17 cellular contexts compared by ENCODE assay signal in the genomic region with DNA sequence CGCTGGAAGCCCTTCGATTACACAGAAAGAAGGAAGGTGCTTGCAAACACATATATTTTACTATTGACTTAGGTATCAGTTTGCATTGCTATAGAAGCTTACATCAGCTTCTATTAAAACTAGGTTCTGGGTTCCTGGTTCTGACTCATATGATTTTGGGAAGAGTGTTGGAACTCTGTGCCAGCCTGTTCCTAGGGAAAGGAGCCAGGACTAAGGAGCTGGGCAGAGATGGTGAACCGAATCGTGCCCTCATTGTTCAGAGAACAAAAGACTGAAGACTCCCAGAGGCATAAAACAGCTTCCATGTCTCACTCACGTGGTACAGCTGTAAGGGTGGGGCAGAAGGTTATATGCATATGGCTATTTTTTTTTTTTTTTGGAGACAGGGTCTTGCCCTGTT.
"Had no signal": no experiment of that assay in that cellular context is flagged by ENCODE, and none has a peak within 500 bp of the region (broad histone marks: within the 10 kb centered on the region; RNA-seq: fewer than 3 reads in every experiment).

No MANE protein-coding gene starts in this region.

- H3K27ac Mint-ChIP-seq: activated naive CD8-positive, alpha-beta T cell; endodermal cell; nephron had no signal

- H3K27ac ChIP-seq: hepatocyte, vagina, VCaP had no signal

- H3K9me3 ChIP-seq: vagina had no signal

- DNase-seq: activated CD4-positive, alpha-beta T cell treated with anti-CD3 and anti-CD28 coated beads, Interleukin-2, amount 50 U/mL, for 48 hours; caudate nucleus; endodermal cell; erythroblast; midbrain; retina; stimulated activated naive CD8-positive, alpha-beta T cell treated with anti-CD3 and anti-CD28 coated beads, Interleukin-15, Interleukin-2, amounts not matched to agents 100 U/mL and 50 U/mL, for 24 hours; SW 1271; T-helper 2 cell had no signal

- FAIRE-seq: colon, islet of Langerhans had no signal

- H3K4me3 ChIP-seq: hepatocyte, lung, vagina had no signal

- ATAC-seq: stimulated activated naive CD8-positive, alpha-beta T cell treated with anti-CD3 and anti-CD28 coated beads, Interleukin-15, Interleukin-2, amounts not matched to agents 100 U/mL and 50 U/mL, for 24 hours had no signal

- H3K4me2 ChIP-seq: hepatocyte had no signal

- H2AFZ ChIP-seq: hepatocyte had no signal

- H3K4me3 Mint-ChIP-seq: activated naive CD8-positive, alpha-beta T cell; endodermal cell; nephron had no signal

- H3K36me3 Mint-ChIP-seq: activated naive CD8-positive, alpha-beta T cell had no signal

- H3K36me3 ChIP-seq: vagina had no signal

- H3K9me3 Mint-ChIP-seq: endodermal cell had no signal

- H3K27me3 ChIP-seq: hepatocyte, vagina had no signal

- H3K79me2 ChIP-seq: hepatocyte had no signal
